19 cellular contexts compared by ENCODE assay signal in genomic region chr19:35164418-35164817, GRCh38. TPM values are rescaled to one million over a fixed set of nuclear protein-coding genes. Genes with fewer than 3 reads are reported as not detected.
DNase-seq lines count a peak whose midpoint lies in the region; ATAC-seq and TF ChIP-seq lines count a peak whose summit lies in the region.
"Had no signal": no experiment of that assay in that cellular context is flagged by ENCODE, and none has a peak within 500 bp of the region (broad histone marks: within the 10 kb centered on the region; RNA-seq: fewer than 3 reads in every experiment).

No MANE protein-coding gene starts in this region.

- peak overlapping the region; percentile 58 for H3K27ac Mint-ChIP-seq in activated naive CD8-positive, alpha-beta T cell
- H3K27ac Mint-ChIP-seq in activated naive CD8-positive, alpha-beta T cell treated with anti-CD3 and anti-CD28 coated beads, Interleukin-2, amount 50 U/mL, for 24 hours, result no peak overlapping the region
- no peak overlapping the region for H3K27ac Mint-ChIP-seq in endothelial cell (ENCODE audit: unreplicated experiment)
- peak overlapping the region; percentile 60 for H3K27ac Mint-ChIP-seq in stimulated activated effector memory CD8-positive, alpha-beta T cell treated with anti-CD3 and anti-CD28 coated beads, Interleukin-12 subunit alpha, Interleukin-12 subunit beta, amount 100 ng/mL, for 72 hours

- peaks cover 68% of the 10 kb centered on the region for H3K36me3 ChIP-seq in PC-3 (ENCODE audit: low read depth, low read length)
- H3K36me3 ChIP-seq: colonic mucosa had no signal

- no peaks in the 10 kb centered on the region for H3K9me2 ChIP-seq in PC-3 (replicated peaks; ENCODE audit: low read length)

- H2AFZ ChIP-seq in PC-3 (ENCODE audit: low read length), result no peak overlapping the region

- H3K36me3 Mint-ChIP-seq in activated naive CD8-positive, alpha-beta T cell, result peaks cover 61% of the 10 kb centered on the region
- H3K36me3 Mint-ChIP-seq in activated naive CD8-positive, alpha-beta T cell treated with anti-CD3 and anti-CD28 coated beads, Interleukin-2, amount 50 U/mL, for 24 hours (ENCODE audit: low read depth), result peaks cover 94% of the 10 kb centered on the region
- peaks cover 68% of the 10 kb centered on the region for H3K36me3 Mint-ChIP-seq in endothelial cell (ENCODE audit: low read depth, unreplicated experiment)
- H3K36me3 Mint-ChIP-seq in stimulated activated effector memory CD8-positive, alpha-beta T cell treated with anti-CD3 and anti-CD28 coated beads, Interleukin-12 subunit alpha, Interleukin-12 subunit beta, amount 100 ng/mL, for 72 hours, result peaks cover 100% of the 10 kb centered on the region

- H3K9ac ChIP-seq in PC-3 (ENCODE audit: low read length), result no peak overlapping the region

- no peaks in the 10 kb centered on the region for H3K27me3 ChIP-seq in PC-3 (ENCODE audit: low read length)
- H3K27me3 ChIP-seq: colonic mucosa, tibial artery had no signal

- CTCF ChIA-PET in PC-3 (lab: Charles Lee), result no interaction called here

- peaks cover 5% of the 10 kb centered on the region; the same call in 1 of the 2 replicates for H3K9me3 ChIP-seq in PC-3 (ENCODE audit: low read length)
- H3K9me3 ChIP-seq: colonic mucosa, HAP-1 had no signal

- no peak for ATAC-seq in activated naive CD8-positive, alpha-beta T cell treated with anti-CD3 and anti-CD28 coated beads, Interleukin-2, amount 50 U/mL, for 24 hours
- no peak for ATAC-seq in PC-3
- no peak for ATAC-seq in stimulated activated effector memory CD8-positive, alpha-beta T cell treated with anti-CD3 and anti-CD28 coated beads, Interleukin-12 subunit alpha, Interleukin-12 subunit beta, amount 100 ng/mL, for 72 hours
- no peak for ATAC-seq in HG03378 (IDR thresholded peaks at IDR 0.05; ENCODE audit: unreplicated experiment)
- ATAC-seq in GM21786 (IDR thresholded peaks at IDR 0.05; ENCODE audit: unreplicated experiment), result no peak

- TF ChIP-seq CTCF in PC-3 (conservative IDR thresholded peaks at IDR 0.05; ENCODE audit: low read depth, low read length) (no peak), endothelial cell (IDR thresholded peaks at IDR 0.05; ENCODE audit: unreplicated experiment) (no peak)

- peak overlapping the region; percentile 7; the same call in 1 of the 2 replicates for H3K27ac ChIP-seq in PC-3 (ENCODE audit: low read length)
- H3K27ac ChIP-seq: colonic mucosa, tibial artery had no signal

- no TSS peak for BruUV-seq in PC-3 (replicated peaks; lab: Mats Ljungman, UMichigan)

- no peaks in the 10 kb centered on the region for H4K20me1 ChIP-seq in PC-3 (ENCODE audit: low read length)

- H3K4me3 ChIP-seq in PC-3 (ENCODE audit: low read length), result no peak overlapping the region
- H3K4me3 ChIP-seq: colonic mucosa, HAP-1, tibial artery had no signal

- H3F3A ChIP-seq in PC-3 (ENCODE audit: low read length, unreplicated experiment), result no peaks in the 10 kb centered on the region

- no peaks in the 10 kb centered on the region for H3K27me3 Mint-ChIP-seq in activated naive CD8-positive, alpha-beta T cell
- no peaks in the 10 kb centered on the region for H3K27me3 Mint-ChIP-seq in activated naive CD8-positive, alpha-beta T cell treated with anti-CD3 and anti-CD28 coated beads, Interleukin-2, amount 50 U/mL, for 24 hours
- H3K27me3 Mint-ChIP-seq in endothelial cell (ENCODE audit: unreplicated experiment), result peaks cover 3% of the 10 kb centered on the region

- DNase-seq in activated naive CD8-positive, alpha-beta T cell treated with anti-CD3 and anti-CD28 coated beads, Interleukin-2, amount 50 U/mL, for 24 hours, result no peak
- no peak for DNase-seq in PC-3
- no peak for DNase-seq in endothelial cell (ENCODE audit: low spot score)
- DNase-seq in stimulated activated effector memory CD8-positive, alpha-beta T cell treated with anti-CD3 and anti-CD28 coated beads, Interleukin-12 subunit alpha, Interleukin-12 subunit beta, amount 100 ng/mL, for 72 hours (ENCODE audit: low spot score in 2 of 2), result no peak
- DNase-seq in cerebellum (ENCODE audit: low spot score), result no peak
- DNase-seq: activated gamma-delta T cell, colonic mucosa, KBM-7, NCI-H2081, NCI-H510A, retina, SHP77, tibial artery had no signal

- H3K4me1 Mint-ChIP-seq in activated naive CD8-positive, alpha-beta T cell (ENCODE audit: low read depth), result peaks cover 46% of the 10 kb centered on the region
- peaks cover 56% of the 10 kb centered on the region for H3K4me1 Mint-ChIP-seq in activated naive CD8-positive, alpha-beta T cell treated with anti-CD3 and anti-CD28 coated beads, Interleukin-2, amount 50 U/mL, for 24 hours
- H3K4me1 Mint-ChIP-seq in endothelial cell (ENCODE audit: unreplicated experiment), result no peaks in the 10 kb centered on the region
- peaks cover 55% of the 10 kb centered on the region for H3K4me1 Mint-ChIP-seq in stimulated activated effector memory CD8-positive, alpha-beta T cell treated with anti-CD3 and anti-CD28 coated beads, Interleukin-12 subunit alpha, Interleukin-12 subunit beta, amount 100 ng/mL, for 72 hours

- H3K4me2 ChIP-seq in PC-3 (ENCODE audit: low read length), result no peak overlapping the region

- no peaks in the 10 kb centered on the region for H3K79me2 ChIP-seq in PC-3 (ENCODE audit: low read length)

- H3K9me3 Mint-ChIP-seq in activated naive CD8-positive, alpha-beta T cell (ENCODE audit: low read depth), result no peaks in the 10 kb centered on the region
- H3K9me3 Mint-ChIP-seq in activated naive CD8-positive, alpha-beta T cell treated with anti-CD3 and anti-CD28 coated beads, Interleukin-2, amount 50 U/mL, for 24 hours, result peaks cover 34% of the 10 kb centered on the region
- no peaks in the 10 kb centered on the region for H3K9me3 Mint-ChIP-seq in endothelial cell (ENCODE audit: unreplicated experiment)
- peaks cover 13% of the 10 kb centered on the region for H3K9me3 Mint-ChIP-seq in stimulated activated effector memory CD8-positive, alpha-beta T cell treated with anti-CD3 and anti-CD28 coated beads, Interleukin-12 subunit alpha, Interleukin-12 subunit beta, amount 100 ng/mL, for 72 hours

- POLR2A ChIA-PET in PC-3 (lab: Charles Lee; ENCODE audit: unreplicated experiment), result no interaction called here

- H3K4me3 Mint-ChIP-seq in activated naive CD8-positive, alpha-beta T cell, result no peak overlapping the region
- no peak overlapping the region for H3K4me3 Mint-ChIP-seq in activated naive CD8-positive, alpha-beta T cell treated with anti-CD3 and anti-CD28 coated beads, Interleukin-2, amount 50 U/mL, for 24 hours
- H3K4me3 Mint-ChIP-seq in endothelial cell (ENCODE audit: unreplicated experiment), result peak overlapping the region; percentile 80
- no peak overlapping the region for H3K4me3 Mint-ChIP-seq in stimulated activated effector memory CD8-positive, alpha-beta T cell treated with anti-CD3 and anti-CD28 coated beads, Interleukin-12 subunit alpha, Interleukin-12 subunit beta, amount 100 ng/mL, for 72 hours

- peaks cover 26% of the 10 kb centered on the region for H3K4me1 ChIP-seq in PC-3 (ENCODE audit: insufficient read depth, low read length)
- H3K4me1 ChIP-seq: colonic mucosa, HAP-1, tibial artery had no signal

- intact Hi-C loops in PC-3 (cut with micrococcal nuclease), result no loop called here

RNA-seq across cellular contexts. Expression of gene FXYD5, which starts 9.9 kb away (rescaled TPM):
- total RNA-seq in PC-3 (2014; rRNA removed) (114 and 123 TPM in 2 replicates), endothelial cell (ENCODE audit: unreplicated experiment) (78.7 TPM), cerebellum (1.00 TPM)
- total RNA-seq: G401 had no signal

RNA-seq across cellular contexts. Expression of gene FXYD7, which starts 21.4 kb away (rescaled TPM):
- total RNA-seq in PC-3 (2014; rRNA removed) (not detected in 2 replicates), endothelial cell (ENCODE audit: unreplicated experiment) (0.67 TPM), cerebellum (5.2 TPM)
- total RNA-seq: G401 had no signal

RNA-seq across cellular contexts. Expression of gene FXYD1, which starts 25.8 kb away (rescaled TPM):
- total RNA-seq in PC-3 (2014; rRNA removed), result not detected in 2 replicates
- not detected for total RNA-seq in endothelial cell (ENCODE audit: unreplicated experiment)
- total RNA-seq in cerebellum, result 1.5 TPM
- total RNA-seq: G401 had no signal

RNA-seq across cellular contexts. Expression of gene LGI4, which starts 29.6 kb away (rescaled TPM):
- total RNA-seq in PC-3 (2014; rRNA removed), result 0.22 TPM in 1 of 2 replicates, not detected in the other
- total RNA-seq in endothelial cell (ENCODE audit: unreplicated experiment), result 0.10 TPM
- 2.7 TPM for total RNA-seq in cerebellum

RNA-seq across cellular contexts. Expression of gene FXYD3, which starts 48.8 kb away (rescaled TPM):
- total RNA-seq in PC-3 (2014; rRNA removed) (48.7 and 61.6 TPM in 2 replicates), endothelial cell (ENCODE audit: unreplicated experiment) (not detected), cerebellum (0.45 TPM)
- total RNA-seq: G401; T-helper 2 cell treated with Interferon-gamma antibody and Interleukin-4, amounts not matched to agents 100 ng/mL and 5 ng/mL, for 36 hours had no signal

Comparison
In these comparisons a context has a peak if more than half of its experiments do, and no peak if none do; other contexts are left out.
1. H3K27ac Mint-ChIP-seq: peak in activated naive CD8-positive, alpha-beta T cell (single experiment) and stimulated activated effector memory CD8-positive, alpha-beta T cell treated with anti-CD3 and anti-CD28 coated beads, Interleukin-12 subunit alpha, Interleukin-12 subunit beta, amount 100 ng/mL, for 72 hours (single experiment); none in activated naive CD8-positive, alpha-beta T cell treated with anti-CD3 and anti-CD28 coated beads, Interleukin-2, amount 50 U/mL, for 24 hours (single experiment) and endothelial cell (single experiment).
2. RNA of gene FXYD5, which starts 9.9 kb away (total RNA-seq): 114 to 123 TPM in PC-3 and 78.7 TPM in endothelial cell (single experiment); 1.00 TPM in cerebellum (single experiment); every median in the first group is over 10 times any median in the second.